15 cellular contexts compared by ENCODE assay signal in genomic region chr19:39951065-39951650, GRCh38. TPM values are rescaled to one million over a fixed set of nuclear protein-coding genes. Genes with fewer than 3 reads are reported as not detected.
DNase-seq lines count a peak whose midpoint lies in the region; ATAC-seq and TF ChIP-seq lines count a peak whose summit lies in the region.
"Had no signal": no experiment of that assay in that cellular context is flagged by ENCODE, and none has a peak within 500 bp of the region (broad histone marks: within the 10 kb centered on the region; RNA-seq: fewer than 3 reads in every experiment).

No MANE protein-coding gene starts in this region.

- H3K27me3 Mint-ChIP-seq in CD4-positive, alpha-beta T cell, result no peaks in the 10 kb centered on the region
- H3K27me3 Mint-ChIP-seq in IgD-negative memory B cell (no peaks in the 10 kb centered on the region), natural killer cell (ENCODE audit: low read depth in 2 of 2) (no peaks in the 10 kb centered on the region)
- H3K27me3 Mint-ChIP-seq in activated naive CD8-positive, alpha-beta T cell treated with anti-CD3 and anti-CD28 coated beads for 36 hours, result no peaks in the 10 kb centered on the region

- H3K27ac Mint-ChIP-seq in CD4-positive, alpha-beta T cell, result peak overlapping the region; percentile 91
- H3K27ac Mint-ChIP-seq in IgD-negative memory B cell, result peak overlapping the region in 2 of 3 donors; percentile 59 to 94
- H3K27ac Mint-ChIP-seq in activated naive CD8-positive, alpha-beta T cell treated with anti-CD3 and anti-CD28 coated beads for 36 hours, result peak overlapping the region; percentile 97
- peak overlapping the region; percentile 86 to 92 for H3K27ac Mint-ChIP-seq in natural killer cell
- H3K27ac Mint-ChIP-seq: nephron progenitor cell had no signal

- H3K4me3 ChIP-seq in esophagus muscularis mucosa, result no peak overlapping the region
- H3K4me3 ChIP-seq: gastrocnemius medialis, testis had no signal

- no peaks in the 10 kb centered on the region for H3K9me3 ChIP-seq in CD4-positive, alpha-beta T cell (ENCODE audit: control insufficient read depth, low read length)
- H3K9me3 ChIP-seq in esophagus muscularis mucosa, result no peaks in the 10 kb centered on the region
- H3K9me3 ChIP-seq: gastrocnemius medialis, testis had no signal

- WGBS in esophagus muscularis mucosa, result 83% methylated on average over 2 of the region's 2 CpGs

- H3K4me1 Mint-ChIP-seq in CD4-positive, alpha-beta T cell (ENCODE audit: low read depth), result peaks cover 91% of the 10 kb centered on the region
- peaks cover 30 to 39% (median 30%) of the 10 kb centered on the region in 3 donors for H3K4me1 Mint-ChIP-seq in IgD-negative memory B cell
- H3K4me1 Mint-ChIP-seq in activated naive CD8-positive, alpha-beta T cell treated with anti-CD3 and anti-CD28 coated beads for 36 hours, result peaks cover 84% of the 10 kb centered on the region
- peaks cover 37 to 51% of the 10 kb centered on the region in 2 donors for H3K4me1 Mint-ChIP-seq in natural killer cell
- H3K4me1 Mint-ChIP-seq: nephron progenitor cell had no signal

- intact Hi-C loops in CD4-positive, alpha-beta T cell (cut with DNase I, micrococcal nuclease), result no loop called here
- intact Hi-C loops in natural killer cell (cut with micrococcal nuclease), result no loop called here
- intact Hi-C loops in esophagus muscularis mucosa (cut with DNase I), result no loop called here

- H3K9me3 Mint-ChIP-seq in CD4-positive, alpha-beta T cell, result peaks cover 3% of the 10 kb centered on the region
- H3K9me3 Mint-ChIP-seq in IgD-negative memory B cell, result peaks cover 0 to 2% (median 0%) of the 10 kb centered on the region in 3 donors
- H3K9me3 Mint-ChIP-seq in activated naive CD8-positive, alpha-beta T cell treated with anti-CD3 and anti-CD28 coated beads for 36 hours, result peaks cover 11% of the 10 kb centered on the region
- H3K9me3 Mint-ChIP-seq in natural killer cell, result no peaks in the 10 kb centered on the region
- H3K9me3 Mint-ChIP-seq: nephron progenitor cell had no signal

- peak overlapping the region; percentile 77 for H3K27ac ChIP-seq in CD4-positive, alpha-beta T cell (ENCODE audit: low read depth, low read length)
- H3K27ac ChIP-seq in esophagus muscularis mucosa (replicated peaks in 1 of 4), result no peak overlapping the region
- H3K27ac ChIP-seq: gastrocnemius medialis, testis had no signal

- CTCF ChIA-PET in CD4-positive, alpha-beta T cell (lab: Charles Lee), result interaction anchor here (0.7 kb wide), 1 partner anchor 19 kb away, joined by 3 read pairs; no protein-coding TSS in a partner anchor

- H3K4me1 ChIP-seq in esophagus muscularis mucosa, result no peaks in the 10 kb centered on the region
- H3K4me1 ChIP-seq: gastrocnemius medialis, testis had no signal

- H3K27me3 ChIP-seq in CD4-positive, alpha-beta T cell (ENCODE audit: control insufficient read depth, insufficient read depth, low read length), result no peaks in the 10 kb centered on the region
- H3K27me3 ChIP-seq in esophagus muscularis mucosa, result peaks cover 0 to 31% (median 0%) of the 10 kb centered on the region in 4 donors
- H3K27me3 ChIP-seq: testis had no signal

- TF ChIP-seq EP300 in esophagus muscularis mucosa (IDR thresholded peaks at IDR 0.05), result no peak

- H3K36me3 Mint-ChIP-seq in CD4-positive, alpha-beta T cell (ENCODE audit: low read depth), result peaks cover 35% of the 10 kb centered on the region
- no peaks in the 10 kb centered on the region for H3K36me3 Mint-ChIP-seq in IgD-negative memory B cell
- peaks cover 61% of the 10 kb centered on the region for H3K36me3 Mint-ChIP-seq in activated naive CD8-positive, alpha-beta T cell treated with anti-CD3 and anti-CD28 coated beads for 36 hours
- H3K36me3 Mint-ChIP-seq in natural killer cell, result no peaks in the 10 kb centered on the region

- DNase-seq in CD4-positive, alpha-beta T cell, result no peak
- no peak for DNase-seq in activated naive CD8-positive, alpha-beta T cell treated with anti-CD3 and anti-CD28 coated beads for 36 hours
- DNase-seq in natural killer cell (no peak), esophagus muscularis mucosa (ENCODE audit: extremely low spot score) (no peak), SIG-M5 treated with dmso at 0.1 percent for 504 hours (lab: John Stamatoyannopoulos, UW; ENCODE audit: unreplicated experiment) (no peak)
- DNase-seq in activated effector memory CD4-positive, alpha-beta T cell treated with anti-CD3 and anti-CD28 coated beads, Interleukin-2, amount 50 U/mL, for 16 hours, result no peak
- DNase-seq: amygdala, gastrocnemius medialis, NCI-H1436 treated with DMSO at 0.1 percent for 48 hours, NCI-H345, nephron progenitor cell, SHP77, testis had no signal

- no peak for TF ChIP-seq CTCF in CD4-positive, alpha-beta T cell (IDR thresholded peaks at IDR 0.05)
- TF ChIP-seq CTCF in natural killer cell (IDR thresholded peaks at IDR 0.05), result no peak
- TF ChIP-seq CTCF in esophagus muscularis mucosa (IDR thresholded peaks at IDR 0.05), result no peak

- POLR2A ChIA-PET in CD4-positive, alpha-beta T cell (lab: Charles Lee), result interaction anchor here (1.4 to 2.8 kb wide), 3 partner anchors 9 to 19 kb away, joined by 4 to 33 read pairs (median 14); partner anchors contain the start of gene PSMC4

- H3K4me3 Mint-ChIP-seq in CD4-positive, alpha-beta T cell, result peak overlapping the region; percentile 86
- H3K4me3 Mint-ChIP-seq in IgD-negative memory B cell, result peak overlapping the region in 1 of 4 donors; percentile 47
- H3K4me3 Mint-ChIP-seq in activated naive CD8-positive, alpha-beta T cell treated with anti-CD3 and anti-CD28 coated beads for 36 hours, result peak overlapping the region; percentile 85
- no peak overlapping the region for H3K4me3 Mint-ChIP-seq in natural killer cell
- H3K4me3 Mint-ChIP-seq: nephron progenitor cell had no signal

- TF ChIP-seq POLR2A in esophagus muscularis mucosa (IDR thresholded peaks at IDR 0.05; ENCODE audit: low read depth), result no peak

- ATAC-seq in CD4-positive, alpha-beta T cell (ENCODE audit: poor library complexity), result no peak
- no peak for ATAC-seq in natural killer cell
- ATAC-seq: gastrocnemius medialis had no signal

- no peaks in the 10 kb centered on the region for H3K36me3 ChIP-seq in esophagus muscularis mucosa
- H3K36me3 ChIP-seq: gastrocnemius medialis had no signal

RNA-seq across cellular contexts. Expression of gene FCGBP, which starts 16.7 kb away (rescaled TPM):
- 10 to 100 TPM; 16.3 to 19.1 TPM for total RNA-seq in CD4-positive, alpha-beta T cell
- polyA plus RNA-seq in IgD-negative memory B cell, result 0.25 TPM
- 1 to 10 TPM; 7.0 to 8.0 TPM for total RNA-seq in activated naive CD8-positive, alpha-beta T cell treated with anti-CD3 and anti-CD28 coated beads for 36 hours
- total RNA-seq in natural killer cell (10 to 100 TPM; 10.6 to 25.1 (median 17.3) TPM), esophagus muscularis mucosa (1 to 10 TPM; 2.1 to 8.1 (median 4.4) TPM)
- total RNA-seq: endothelial cell of umbilical vein had no signal

RNA-seq across cellular contexts. Expression of gene PSMC4, which starts 19.8 kb away (rescaled TPM):
- 10 to 100 TPM; 61.3 to 67.4 TPM for total RNA-seq in CD4-positive, alpha-beta T cell
- 98.9 TPM for polyA plus RNA-seq in IgD-negative memory B cell
- 100 to 1,000 TPM; 169 to 170 TPM for total RNA-seq in activated naive CD8-positive, alpha-beta T cell treated with anti-CD3 and anti-CD28 coated beads for 36 hours
- total RNA-seq in natural killer cell (100 to 1,000 TPM in 2 of 3 donors, 10 to 100 TPM in 1; 84.9 to 116 (median 101) TPM), esophagus muscularis mucosa (10 to 100 TPM; 68.9 to 91.4 (median 89.2) TPM)

RNA-seq across cellular contexts. Expression of gene ZNF546, which starts 45.7 kb away (rescaled TPM):
- total RNA-seq in CD4-positive, alpha-beta T cell, result 1 to 10 TPM; 2.4 to 3.8 TPM
- polyA plus RNA-seq in IgD-negative memory B cell, result 3.6 TPM
- 1 to 10 TPM; 3.7 to 3.8 TPM for total RNA-seq in activated naive CD8-positive, alpha-beta T cell treated with anti-CD3 and anti-CD28 coated beads for 36 hours
- total RNA-seq in natural killer cell (1 to 10 TPM; 3.3 to 4.0 (median 3.8) TPM), esophagus muscularis mucosa (1 to 10 TPM; 3.6 to 8.5 (median 5.5) TPM)
